8 cellular contexts compared by ENCODE assay signal in genomic region chr12:66235626-66236281, GRCh38. TPM values are rescaled to one million over a fixed set of nuclear protein-coding genes. Genes with fewer than 3 reads are reported as not detected.
DNase-seq lines count a peak whose midpoint lies in the region; ATAC-seq and TF ChIP-seq lines count a peak whose summit lies in the region.

No MANE protein-coding gene starts in this region.

- H3K4me3 ChIP-seq in cardiac muscle cell (peak overlapping the region; percentile 49), iPS-20b (ENCODE audit: low read length) (peak overlapping the region; percentile 67), testis (peak overlapping the region; percentile 43 to 57)

- H3K9me3 Mint-ChIP-seq in activated B cell treated with CpG ODN at 0.5 μM for 24 hours = no peaks in the 10 kb centered on the region
- H3K9me3 Mint-ChIP-seq in activated T-helper 17 cell treated with anti-CD3 and anti-CD28 coated beads, Interleukin-2, amount 50 U/mL, for 72 hours = no peaks in the 10 kb centered on the region

- H3K4me3 Mint-ChIP-seq in activated B cell treated with CpG ODN at 0.5 μM for 24 hours = peak overlapping the region; percentile 70
- no peak overlapping the region for H3K4me3 Mint-ChIP-seq in activated T-helper 17 cell treated with anti-CD3 and anti-CD28 coated beads, Interleukin-2, amount 50 U/mL, for 72 hours

- ATAC-seq in left ventricle myocardium superior (no peak), activated B cell treated with CpG ODN at 0.5 μM for 24 hours (ENCODE audit: low read depth) (no peak), GM21367 (IDR thresholded peaks at IDR 0.05; ENCODE audit: unreplicated experiment) (no peak)
- ATAC-seq in activated T-helper 17 cell treated with anti-CD3 and anti-CD28 coated beads, Interleukin-2, amount 50 U/mL, for 72 hours (replicated peaks) = no peak

- H3K4me1 Mint-ChIP-seq in activated B cell treated with CpG ODN at 0.5 μM for 24 hours = peaks cover 31% of the 10 kb centered on the region
- H3K4me1 Mint-ChIP-seq in activated T-helper 17 cell treated with anti-CD3 and anti-CD28 coated beads, Interleukin-2, amount 50 U/mL, for 72 hours = no peaks in the 10 kb centered on the region

- TF ChIP-seq POLR2A in testis (IDR thresholded peaks at IDR 0.05) = no peak

- DNase-seq in cardiac muscle cell (ENCODE audit: low read depth in 1 of 2, low spot score in 1 of 2) (peak in 1 of 2 donors; percentile 41), left ventricle myocardium superior (no peak), activated B cell treated with CpG ODN at 0.5 μM for 24 hours (no peak), testis (no peak), NCI-H2107 treated with DMSO at 0.1 percent for 48 hours (lab: John Stamatoyannopoulos, UW; ENCODE audit: unreplicated experiment) (no peak)

- CTCF ChIA-PET in activated B cell treated with CpG ODN at 0.5 μM for 24 hours (lab: Charles Lee) = interaction anchor here (0.8 to 2.2 kb wide), 7 partner anchors 12 to 116 kb away, joined by 3 to 11 read pairs (median 3); partner anchors contain the start of genes IRAK3, LLPH and TMBIM4

- H3K36me3 ChIP-seq in cardiac muscle cell = no peaks in the 10 kb centered on the region
- no peaks in the 10 kb centered on the region for H3K36me3 ChIP-seq in iPS-20b (ENCODE audit: insufficient read depth, low read depth, low read length)
- no peaks in the 10 kb centered on the region for H3K36me3 ChIP-seq in testis (ENCODE audit: low read depth, missing control alignments)

- H3K4me1 ChIP-seq in cardiac muscle cell (ENCODE audit: low read depth) = peaks cover 34% of the 10 kb centered on the region
- peaks cover 16% of the 10 kb centered on the region for H3K4me1 ChIP-seq in iPS-20b (ENCODE audit: insufficient read depth, low read length)
- H3K4me1 ChIP-seq in testis = no peaks in the 10 kb centered on the region

- 36 to 41% methylated on average over 5 of the region's 5 CpGs for WGBS in testis, 2 donors

- no peaks in the 10 kb centered on the region for H3K27me3 ChIP-seq in cardiac muscle cell
- H3K27me3 ChIP-seq in iPS-20b (ENCODE audit: insufficient read depth, low read length) = peaks cover 29% of the 10 kb centered on the region; the same call in 1 of the 2 replicates
- H3K27me3 ChIP-seq in testis = no peaks in the 10 kb centered on the region

- TF ChIP-seq CTCF in cardiac muscle cell (IDR thresholded peaks at IDR 0.05; ENCODE audit: low read depth, low read length) = peak; percentile 24
- TF ChIP-seq CTCF in activated B cell treated with CpG ODN at 0.5 μM for 24 hours (IDR thresholded peaks at IDR 0.05) = no peak
- peak in 1 of 3 experiments; percentile 21 for TF ChIP-seq CTCF in testis (IDR thresholded peaks at IDR 0.05)

- H3K27me3 Mint-ChIP-seq in activated B cell treated with CpG ODN at 0.5 μM for 24 hours = peaks cover under 1% of the 10 kb centered on the region
- H3K27me3 Mint-ChIP-seq in activated T-helper 17 cell treated with anti-CD3 and anti-CD28 coated beads, Interleukin-2, amount 50 U/mL, for 72 hours = peaks cover 37% of the 10 kb centered on the region

- H3K27ac ChIP-seq in cardiac muscle cell (peak overlapping the region; percentile 58), iPS-20b (ENCODE audit: low read length) (no peak overlapping the region), testis (peak overlapping the region in 1 of 2 donors; percentile 30)

- H3K27ac Mint-ChIP-seq in activated B cell treated with CpG ODN at 0.5 μM for 24 hours = no peak overlapping the region
- H3K27ac Mint-ChIP-seq in activated T-helper 17 cell treated with anti-CD3 and anti-CD28 coated beads, Interleukin-2, amount 50 U/mL, for 72 hours = no peak overlapping the region

- no peaks in the 10 kb centered on the region for H3K9me3 ChIP-seq in cardiac muscle cell (ENCODE audit: low read depth)
- H3K9me3 ChIP-seq in iPS-20b (ENCODE audit: insufficient read depth, low read depth, low read length) = no peaks in the 10 kb centered on the region
- H3K9me3 ChIP-seq in testis = no peaks in the 10 kb centered on the region

- POLR2A ChIA-PET in activated B cell treated with CpG ODN at 0.5 μM for 24 hours (lab: Charles Lee) = interaction anchor here (0.6 to 5.5 kb wide), 8 partner anchors 38 to 1551 kb away, joined by 3 to 53 read pairs (median 8); partner anchors contain the start of genes HELB, LLPH and TMBIM4

- H3K36me3 Mint-ChIP-seq in activated B cell treated with CpG ODN at 0.5 μM for 24 hours (ENCODE audit: low read depth) = no peaks in the 10 kb centered on the region
- no peaks in the 10 kb centered on the region for H3K36me3 Mint-ChIP-seq in activated T-helper 17 cell treated with anti-CD3 and anti-CD28 coated beads, Interleukin-2, amount 50 U/mL, for 72 hours (ENCODE audit: low read depth)

- intact Hi-C loops in left ventricle myocardium superior (cut with micrococcal nuclease) (loop anchor here (10.0 kb wide), 1 partner anchor 71 kb away; the partner anchor contains the start of gene TMBIM4), activated B cell treated with CpG ODN at 0.5 μM for 24 hours (cut with micrococcal nuclease) (loop anchor here (1.0 to 5.0 kb wide), 6 partner anchors 19 to 174 kb away; partner anchors contain the start of genes LLPH and TMBIM4), testis (cut with DNase I; ENCODE audit: low total_unique reads) (no loop called here)

- peak overlapping the region; percentile 52; the same call in 1 of the 2 replicates for H3K9ac ChIP-seq in iPS-20b (ENCODE audit: low read depth, low read length)

RNA-seq across cellular contexts. Expression of gene IRAK3, which starts 46.7 kb away (rescaled TPM):
- 0.14 and 0.27 TPM in 2 replicates for total RNA-seq in cardiac muscle cell
- 0.11 and 0.35 TPM in 2 replicates for polyA plus RNA-seq in cardiac muscle cell
- 5.3 TPM for total RNA-seq in left ventricle myocardium superior
- total RNA-seq in activated B cell treated with CpG ODN at 0.5 μM for 24 hours = 5.6 and 6.6 TPM in 2 replicates
- total RNA-seq in testis = 1 to 10 TPM; 6.1 to 7.0 TPM
- 3.1 TPM for polyA plus RNA-seq in testis (ENCODE audit: insufficient read depth, low read depth, low replicate concordance)
- 1 to 10 TPM; 1.4 to 1.8 TPM for total RNA-seq in activated T-helper 17 cell treated with anti-CD3 and anti-CD28 coated beads, Interleukin-2, amount 50 U/mL, for 72 hours
